In the genomic region with DNA sequence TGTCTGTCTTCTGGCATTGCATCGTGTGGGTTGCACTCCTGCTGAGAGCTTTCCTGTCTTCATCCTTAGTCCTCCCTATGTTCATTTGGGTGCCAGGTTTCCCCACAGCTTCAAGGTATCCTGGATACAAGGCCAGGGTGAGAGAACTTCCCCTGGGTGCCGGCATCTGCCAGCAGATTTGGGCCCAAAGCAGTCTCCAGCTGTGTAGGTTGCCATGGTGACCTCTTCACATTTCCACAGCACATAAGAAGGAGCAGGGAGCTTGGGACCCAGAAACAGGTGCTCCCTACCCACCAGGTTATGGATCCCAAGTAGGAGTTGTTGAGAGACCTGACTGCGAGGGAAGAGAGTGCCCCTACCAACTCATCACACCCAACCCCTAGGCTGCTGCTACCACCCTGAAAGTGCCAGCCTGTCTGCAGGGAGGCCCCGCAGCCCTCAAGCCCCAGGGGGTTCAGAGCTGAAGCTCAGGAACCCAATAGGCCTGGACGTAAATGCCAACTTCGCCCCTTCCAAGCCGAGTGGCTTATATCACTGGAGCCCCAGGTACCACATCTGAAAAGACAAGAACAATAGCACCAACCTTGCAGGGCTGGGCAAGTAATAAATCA, we compare ENCODE assay signal across 1 cellular context.
TF ChIP-seq lines count a peak whose summit lies in the region.

No MANE protein-coding gene starts in this region.

TF ChIP-seq in GM23338, 12 proteins besides CTCF, POLR2A, EP300 and RAD21 (continued from another document):
- no peak for TF ChIP-seq ETS1 (IDR thresholded peaks at IDR 0.05)
- no peak for TF ChIP-seq STAT1 (IDR thresholded peaks at IDR 0.05; ENCODE audit: unreplicated experiment)
